In the genomic region with DNA sequence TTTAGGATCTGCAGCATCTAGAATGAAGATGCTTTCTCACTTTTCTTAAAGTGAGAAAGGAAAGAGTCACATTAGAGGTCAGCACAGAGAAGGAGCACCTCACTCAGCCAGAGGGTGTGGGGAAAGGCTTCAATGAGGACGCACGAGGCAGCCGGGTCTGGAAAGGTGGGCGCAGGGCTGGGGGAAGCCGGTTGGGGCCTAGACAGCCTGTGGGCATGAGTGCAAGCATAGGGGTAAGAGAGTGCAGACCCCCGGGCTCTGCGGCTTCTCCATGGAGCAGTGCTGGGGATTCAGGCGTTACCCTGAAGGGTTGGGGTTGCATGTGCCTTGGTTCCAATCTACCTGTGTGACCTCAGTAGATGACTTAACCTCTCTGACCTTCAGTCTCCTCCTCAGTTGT, we compare ENCODE assay signal across 29 cellular contexts. TPM values are rescaled to one million over a fixed set of nuclear protein-coding genes. Genes with fewer than 3 reads are reported as not detected.
"Had no signal": no experiment of that assay in that cellular context is flagged by ENCODE, and none has a peak within 500 bp of the region (broad histone marks: within the 10 kb centered on the region; RNA-seq: fewer than 3 reads in every experiment).

No MANE protein-coding gene starts in this region.

- H3K9me3 Mint-ChIP-seq: immature natural killer cell; mesothelial cell of epicardium; naive B cell; natural killer cell; nephron progenitor cell; stimulated activated effector memory CD8-positive, alpha-beta T cell treated with anti-CD3 and anti-CD28 coated beads, Interleukin-12 subunit alpha, Interleukin-12 subunit beta, amount 100 ng/mL, for 72 hours; stimulated activated naive CD8-positive, alpha-beta T cell treated with anti-CD3 and anti-CD28 coated beads, Interleukin-15, amount 100 ng/mL, for 72 hours had no signal

- H3K4me3 ChIP-seq: left lung, lower lobe of right lung, pancreas, prostate gland, skin epidermis, tibial nerve, upper lobe of left lung, vagina had no signal

- H3K27ac Mint-ChIP-seq: immature natural killer cell, mesothelial cell of epicardium, natural killer cell had no signal

- FAIRE-seq: islet of Langerhans, kidney, pancreas had no signal

- H3K9me3 ChIP-seq: left lung, lower lobe of right lung, pancreas, prostate gland, tibial nerve, upper lobe of left lung, vagina had no signal

- H3K27me3 ChIP-seq: left lung, pancreas, tibial nerve, upper lobe of left lung, vagina had no signal

- H3K27ac ChIP-seq: left lung, lower lobe of right lung, pancreas, prostate gland, tibial nerve, upper lobe of left lung had no signal

- H3K4me1 ChIP-seq: pancreas had no signal

- DNase-seq: hypothalamus; immature natural killer cell; kidney; left colon; lower lobe of right lung; mammary epithelial cell; mesenchymal stem cell; naive B cell; natural killer cell; nephron progenitor cell; posterior cingulate gyrus; retina; right cardiac atrium; stimulated activated CD4-positive, alpha-beta T cell treated with anti-CD3 and anti-CD28 coated beads, Interleukin-4, amount 100 ng/mL, for 24 hours; stimulated activated naive CD4-positive, alpha-beta T cell treated with Interleukin-2 at 50 U/mL for 16 hours; stimulated activated naive CD8-positive, alpha-beta T cell treated with anti-CD3 and anti-CD28 coated beads, Interleukin-15, amount 100 ng/mL, for 72 hours; substantia nigra had no signal

- H3K4me3 Mint-ChIP-seq: immature natural killer cell; mesothelial cell of epicardium; natural killer cell; nephron progenitor cell; stimulated activated effector memory CD8-positive, alpha-beta T cell treated with anti-CD3 and anti-CD28 coated beads, Interleukin-12 subunit alpha, Interleukin-12 subunit beta, amount 100 ng/mL, for 72 hours; stimulated activated naive CD8-positive, alpha-beta T cell treated with anti-CD3 and anti-CD28 coated beads, Interleukin-15, amount 100 ng/mL, for 72 hours had no signal

- ATAC-seq: left colon; left lung; lower lobe of right lung; natural killer cell; pancreas; right cardiac atrium; sciatic nerve; stimulated activated effector memory CD8-positive, alpha-beta T cell treated with anti-CD3 and anti-CD28 coated beads, Interleukin-12 subunit alpha, Interleukin-12 subunit beta, amount 100 ng/mL, for 72 hours; stimulated activated naive CD8-positive, alpha-beta T cell treated with anti-CD3 and anti-CD28 coated beads, Interleukin-15, amount 100 ng/mL, for 72 hours had no signal

- H3K36me3 ChIP-seq: left lung, lower lobe of right lung, pancreas, prostate gland, tibial nerve, upper lobe of left lung, vagina had no signal

- H3K36me3 Mint-ChIP-seq: immature natural killer cell; mesothelial cell of epicardium; naive B cell; natural killer cell; stimulated activated effector memory CD8-positive, alpha-beta T cell treated with anti-CD3 and anti-CD28 coated beads, Interleukin-12 subunit alpha, Interleukin-12 subunit beta, amount 100 ng/mL, for 72 hours had no signal

- H3K4me1 Mint-ChIP-seq: immature natural killer cell; natural killer cell; stimulated activated effector memory CD8-positive, alpha-beta T cell treated with anti-CD3 and anti-CD28 coated beads, Interleukin-12 subunit alpha, Interleukin-12 subunit beta, amount 100 ng/mL, for 72 hours; stimulated activated naive CD8-positive, alpha-beta T cell treated with anti-CD3 and anti-CD28 coated beads, Interleukin-15, amount 100 ng/mL, for 72 hours had no signal

RNA-seq across cellular contexts. Expression of a gene that starts 49.9 kb away (rescaled TPM):
- total RNA-seq: mononuclear cell, natural killer cell, tibial nerve had no signal
- polyA plus RNA-seq: immature natural killer cell had no signal
